In the genomic region with DNA sequence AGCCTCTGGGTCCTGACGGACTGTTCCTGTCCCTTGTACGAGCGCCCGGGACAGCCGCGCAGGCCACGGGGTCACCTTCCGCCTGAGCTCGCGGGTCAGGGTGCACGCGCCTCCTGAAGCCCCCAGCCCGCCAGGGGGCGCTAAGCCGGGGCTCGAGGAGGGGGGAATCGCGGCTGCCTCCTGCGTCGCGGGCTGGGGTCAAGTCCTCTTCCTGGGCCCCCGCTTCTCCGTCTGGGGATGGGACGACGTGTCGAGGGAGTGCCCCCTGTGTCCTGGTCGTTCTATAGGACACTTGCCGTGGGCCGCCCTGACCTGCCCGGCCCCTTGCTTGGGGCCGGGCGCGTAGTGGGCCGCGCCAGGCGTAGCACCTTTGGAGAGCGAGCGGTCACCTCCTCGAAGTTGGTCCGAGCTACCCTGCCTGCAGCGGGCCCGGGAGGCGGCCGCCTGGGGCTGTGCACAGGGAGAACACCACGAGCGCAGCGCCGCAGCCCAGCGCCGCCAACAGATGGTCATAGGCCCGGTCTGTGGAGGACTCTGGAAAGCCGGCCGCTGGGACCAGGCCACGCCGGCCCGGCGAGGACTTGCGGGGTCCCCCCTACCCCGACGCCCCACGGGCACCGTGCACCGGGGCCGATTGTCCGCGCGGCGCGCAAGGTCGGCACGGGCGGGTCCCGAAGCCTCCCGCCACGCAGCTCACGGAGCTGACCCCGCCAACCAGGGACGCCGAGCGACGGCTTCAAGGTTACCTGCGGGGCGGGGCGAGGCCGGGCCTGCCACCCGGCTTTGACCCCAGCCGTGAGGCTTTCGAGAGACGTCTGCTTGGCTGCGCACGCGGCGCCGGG, we compare ENCODE assay signal across 8 cellular contexts. TPM values are rescaled to one million over a fixed set of nuclear protein-coding genes. Genes with fewer than 3 reads are reported as not detected.
DNase-seq lines count a peak whose midpoint lies in the region; ATAC-seq, FAIRE-seq and TF ChIP-seq lines count a peak whose summit lies in the region.

No MANE protein-coding gene starts in this region.

- H3K9me3 ChIP-seq in Peyer's patch: no peaks in the 10 kb centered on the region
- no peaks in the 10 kb centered on the region for H3K9me3 ChIP-seq in neural progenitor cell (ENCODE audit: low read depth)
- no peaks in the 10 kb centered on the region for H3K9me3 ChIP-seq in stomach

- ATAC-seq in activated T-helper 17 cell treated with anti-CD3 and anti-CD28 coated beads, Interleukin-2, amount 50 U/mL, for 72 hours (replicated peaks): peak; percentile 69
- no peak for ATAC-seq in HG03520 (IDR thresholded peaks at IDR 0.05; ENCODE audit: unreplicated experiment)

- no peak for FAIRE-seq in D721Med (lab: Jason Lieb, UNC)

- no peaks in the 10 kb centered on the region for H3K4me1 Mint-ChIP-seq in activated T-helper 17 cell treated with anti-CD3 and anti-CD28 coated beads, Interleukin-2, amount 50 U/mL, for 72 hours
- peaks cover 25% of the 10 kb centered on the region for H3K4me1 Mint-ChIP-seq in neural progenitor cell

- H3K36me3 ChIP-seq in Peyer's patch (no peaks in the 10 kb centered on the region), neural progenitor cell (no peaks in the 10 kb centered on the region), stomach (no peaks in the 10 kb centered on the region)

- H3K27ac Mint-ChIP-seq in activated T-helper 17 cell treated with anti-CD3 and anti-CD28 coated beads, Interleukin-2, amount 50 U/mL, for 72 hours: no peak overlapping the region
- no peak overlapping the region for H3K27ac Mint-ChIP-seq in neural progenitor cell

- intact Hi-C loops in stomach (cut with DNase I; ENCODE audit: low total_unique reads): no loop called here

- DNase-seq in D721Med (ENCODE audit: insufficient read length, low spot score): no peak
- DNase-seq in HL-60 (ENCODE audit: low read depth in 1 of 2, low spot score in 1 of 2): peak; percentile 66 to 68
- DNase-seq in Peyer's patch: peak; percentile 71 to 89 (median 83)
- peak; percentile 28 to 72 for DNase-seq in foreskin fibroblast
- peak; percentile 92 for DNase-seq in neural progenitor cell (ENCODE audit: low spot score)
- peak; percentile 69 for DNase-seq in stomach

- peak overlapping the region; percentile 77 for H3K4me3 Mint-ChIP-seq in activated T-helper 17 cell treated with anti-CD3 and anti-CD28 coated beads, Interleukin-2, amount 50 U/mL, for 72 hours
- H3K4me3 Mint-ChIP-seq in neural progenitor cell: peak overlapping the region; percentile 80

- TF ChIP-seq POLR2A in Peyer's patch (IDR thresholded peaks at IDR 0.05) (no peak), stomach (IDR thresholded peaks at IDR 0.05) (no peak)

- no peak overlapping the region for H3K27ac ChIP-seq in HL-60 (replicated peaks)
- peak overlapping the region in 3 of 4 donors; percentile 11 to 63 (median 49) for H3K27ac ChIP-seq in Peyer's patch
- H3K27ac ChIP-seq in neural progenitor cell: no peak overlapping the region
- peak overlapping the region in 2 of 5 donors; percentile 28 to 70 for H3K27ac ChIP-seq in stomach

- H3K27me3 ChIP-seq in HL-60 (ENCODE audit: insufficient read depth, poor library complexity, severe bottlenecking) (peaks cover 51% of the 10 kb centered on the region), Peyer's patch (peaks cover 0 to 19% of the 10 kb centered on the region in 2 donors), neural progenitor cell (peaks cover 100% of the 10 kb centered on the region), stomach (peaks cover 5 to 97% (median 73%) of the 10 kb centered on the region in 3 donors)

- H3K4me3 ChIP-seq in HL-60 (replicated peaks; ENCODE audit: insufficient read depth, low read length) (peak overlapping the region; percentile 46), Peyer's patch (peak overlapping the region; percentile 47 to 69 (median 64)), foreskin fibroblast (ENCODE audit: low read depth in 1 of 2, low read length in 2 of 2) (peak overlapping the region; percentile 37 to 60), neural progenitor cell (peak overlapping the region; percentile 56), stomach (peak overlapping the region; percentile 53 to 64 (median 56))

- no peaks in the 10 kb centered on the region for H3K9me3 Mint-ChIP-seq in activated T-helper 17 cell treated with anti-CD3 and anti-CD28 coated beads, Interleukin-2, amount 50 U/mL, for 72 hours
- no peaks in the 10 kb centered on the region for H3K9me3 Mint-ChIP-seq in neural progenitor cell

- H3K9ac ChIP-seq in neural progenitor cell: no peak overlapping the region

- no peak for TF ChIP-seq EP300 in stomach (IDR thresholded peaks at IDR 0.05)

- H3K4me1 ChIP-seq in Peyer's patch (peaks cover 6 to 63% (median 38%) of the 10 kb centered on the region in 4 donors), neural progenitor cell (peaks cover 37% of the 10 kb centered on the region), stomach (peaks cover 54 to 64% (median 60%) of the 10 kb centered on the region in 4 donors)

- peaks cover 28% of the 10 kb centered on the region for H4K20me1 ChIP-seq in neural progenitor cell (ENCODE audit: low read depth)

- peaks cover 35% of the 10 kb centered on the region for H3K27me3 Mint-ChIP-seq in activated T-helper 17 cell treated with anti-CD3 and anti-CD28 coated beads, Interleukin-2, amount 50 U/mL, for 72 hours
- H3K27me3 Mint-ChIP-seq in neural progenitor cell (ENCODE audit: insufficient read depth, low read depth): peaks cover 63% of the 10 kb centered on the region

- 0 to 1% (median 1%) methylated on average over 35 to 94 of the region's 94 CpGs for WGBS in stomach, 5 donors

- peak; percentile 57 for TF ChIP-seq CTCF in D721Med (IDR thresholded peaks at IDR 0.05; ENCODE audit: insufficient read depth, missing control alignments)
- TF ChIP-seq CTCF in HL-60 (IDR thresholded peaks at IDR 0.05; ENCODE audit: insufficient read depth, low read length): peak; percentile 49
- peak; percentile 52 to 88 (median 80) for TF ChIP-seq CTCF in Peyer's patch (IDR thresholded peaks at IDR 0.05)
- TF ChIP-seq CTCF in foreskin fibroblast (IDR thresholded peaks at IDR 0.05; ENCODE audit: low read depth, low read length): peak; percentile 79
- TF ChIP-seq CTCF in neural progenitor cell (IDR thresholded peaks at IDR 0.05): peak; percentile 88
- TF ChIP-seq CTCF in stomach (IDR thresholded peaks at IDR 0.05): peak in 5 of 7 experiments; percentile 27 to 87 (median 66)

- no peaks in the 10 kb centered on the region for H3K36me3 Mint-ChIP-seq in activated T-helper 17 cell treated with anti-CD3 and anti-CD28 coated beads, Interleukin-2, amount 50 U/mL, for 72 hours (ENCODE audit: low read depth)
- H3K36me3 Mint-ChIP-seq in neural progenitor cell: no peaks in the 10 kb centered on the region

- peaks cover 17% of the 10 kb centered on the region for H3F3A ChIP-seq in neural progenitor cell (ENCODE audit: low read depth)

- peak overlapping the region; percentile 58 for H2AFZ ChIP-seq in neural progenitor cell (replicated peaks)

- no peaks in the 10 kb centered on the region for H3K79me2 ChIP-seq in neural progenitor cell (ENCODE audit: low read depth)

- peak overlapping the region; percentile 96 for H3K4me2 ChIP-seq in neural progenitor cell

RNA-seq across cellular contexts. Expression of a gene that starts 2.7 kb away (rescaled TPM):
- total RNA-seq in Peyer's patch (1 to 10 TPM; 6.6 to 7.5 (median 6.9) TPM), neural progenitor cell (ENCODE audit: low replicate concordance) (0.26 and 0.59 TPM in 2 replicates), stomach (10 to 100 TPM in 2 of 5 donors, 1 to 10 TPM in 1, not detected in 2; 1.8 to 96.7 (median 34.4) TPM)
- total RNA-seq in activated T-helper 17 cell treated with anti-CD3 and anti-CD28 coated beads, Interleukin-2, amount 50 U/mL, for 72 hours: not detected
- polyA plus RNA-seq in stomach: under 1 TPM; 0.12 to 0.76 (median 0.30) TPM

Comparison
In these comparisons a context has a peak if more than half of its experiments do, and no peak if none do; other contexts are left out.
1. H3K27ac ChIP-seq: peak in Peyer's patch (3 of 4); none in HL-60 (single experiment) and neural progenitor cell (single experiment).
2. Peak in every context shown above with its lines, with median percentiles within 50 percentile points of each other: CTCF ChIP-seq and H3K4me3 ChIP-seq.